29 cellular contexts compared by ENCODE assay signal in the genomic region with DNA sequence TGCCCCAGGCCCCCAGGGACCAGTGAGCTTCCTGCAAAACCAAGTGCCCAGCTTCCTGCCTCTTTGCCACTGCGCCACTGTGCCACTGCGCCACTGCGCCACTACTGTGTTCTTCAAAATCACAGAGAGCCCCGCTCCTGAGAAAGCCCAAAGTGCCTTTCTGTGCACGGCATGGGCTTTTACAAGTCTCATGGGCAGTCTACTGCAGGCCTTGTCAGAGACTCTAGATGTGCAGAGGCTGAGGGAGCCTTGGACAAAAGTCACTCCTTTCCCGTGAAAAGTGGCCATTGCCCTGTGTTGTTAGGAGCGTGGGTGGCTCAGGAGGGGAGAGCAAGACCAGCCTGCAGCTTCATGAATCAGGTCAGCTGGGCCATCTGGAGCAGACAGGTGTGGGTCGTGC.
"Had no signal": no experiment of that assay in that cellular context is flagged by ENCODE, and none has a peak within 500 bp of the region (broad histone marks: within the 10 kb centered on the region; RNA-seq: fewer than 3 reads in every experiment).

No MANE protein-coding gene starts in this region.

- H3K4me1 Mint-ChIP-seq: activated naive CD4-positive, alpha-beta T cell treated with anti-CD3 and anti-CD28 coated beads, Interleukin-2, amount 50 U/mL, for 24 hours had no signal

- H3K4me3 ChIP-seq: ascending aorta, body of pancreas, SJCRH30 had no signal

- H3K27me3 Mint-ChIP-seq: activated naive CD4-positive, alpha-beta T cell treated with anti-CD3 and anti-CD28 coated beads, Interleukin-2, amount 50 U/mL, for 24 hours; central memory CD8-positive, alpha-beta T cell had no signal

- H3K27ac Mint-ChIP-seq: activated CD8-positive, alpha-beta T cell treated with anti-CD3 and anti-CD28 coated beads, Interleukin-2, amount 10 ng/mL, durations not matched to agents 7 days and 5 days; activated naive CD4-positive, alpha-beta T cell treated with anti-CD3 and anti-CD28 coated beads, Interleukin-2, amount 50 U/mL, for 24 hours; T-helper 2 cell treated with Interferon-gamma antibody and Interleukin-4, amounts not matched to agents 5 μg/mL and 100 μg/mL, for 36 hours; WTC11 had no signal

- H3K27ac ChIP-seq: body of pancreas, SJCRH30 had no signal

- ATAC-seq: activated CD8-positive, alpha-beta T cell treated with anti-CD3 and anti-CD28 coated beads, Interleukin-2, amount 10 ng/mL, durations not matched to agents 7 days and 5 days; body of pancreas; Panc1; Right ventricle myocardium inferior; WTC11 had no signal

- DNase-seq: activated CD4-positive, alpha-beta T cell treated with anti-CD3 and anti-CD28 coated beads for 48 hours; activated CD4-positive, alpha-beta T cell treated with anti-CD3 and anti-CD28 coated beads, Interleukin-2, amount 50 U/mL, for 4 hours; activated CD4-positive, CD25-positive, alpha-beta regulatory T cell treated with anti-CD3 and anti-CD28 coated beads, Interleukin-2, amount 50 U/mL, for 72 hours; activated CD8-positive, alpha-beta memory T cell treated with anti-CD3 and anti-CD28 coated beads, Interleukin-2, amount 50 U/mL, for 48 hours; activated CD8-positive, alpha-beta T cell treated with anti-CD3 and anti-CD28 coated beads, Interleukin-2, amount 10 ng/mL, durations not matched to agents 7 days and 5 days; activated naive CD4-positive, alpha-beta T cell; activated T-cell treated with anti-CD3 and anti-CD28 coated beads, Interleukin-2, amount 50 U/mL, for 1 hour; body of pancreas; KG1; NCI-H1048; NCI-H1417; NCI-H1930; NCI-H2171; NCI-H2227 treated with DMSO at 0.1 percent for 48 hours; NCI-H446 treated with DMSO at 0.1 percent for 48 hours; NCI-H524 treated with DMSO at 0.1 percent for 48 hours; NCI-H748 treated with DMSO at 0.1 percent for 48 hours; OCI-M1; RPMI8226; SJCRH30; T-helper 1 cell had no signal

- H3K4me3 Mint-ChIP-seq: activated CD8-positive, alpha-beta T cell treated with anti-CD3 and anti-CD28 coated beads, Interleukin-2, amount 10 ng/mL, durations not matched to agents 7 days and 5 days; activated naive CD4-positive, alpha-beta T cell treated with anti-CD3 and anti-CD28 coated beads, Interleukin-2, amount 50 U/mL, for 24 hours; central memory CD8-positive, alpha-beta T cell; T-helper 2 cell treated with Interferon-gamma antibody and Interleukin-4, amounts not matched to agents 5 μg/mL and 100 μg/mL, for 36 hours; WTC11 had no signal

- H3K36me3 Mint-ChIP-seq: activated naive CD4-positive, alpha-beta T cell treated with anti-CD3 and anti-CD28 coated beads, Interleukin-2, amount 50 U/mL, for 24 hours; WTC11 had no signal

- H3K9me3 ChIP-seq: ascending aorta, body of pancreas, SJCRH30, SK-N-SH had no signal

- H3K4me1 ChIP-seq: body of pancreas, SJCRH30 had no signal

- H3K27me3 ChIP-seq: ascending aorta, body of pancreas, SJCRH30 had no signal
